Comparison of ENCODE assay signal across 15 cellular contexts in the genomic region with DNA sequence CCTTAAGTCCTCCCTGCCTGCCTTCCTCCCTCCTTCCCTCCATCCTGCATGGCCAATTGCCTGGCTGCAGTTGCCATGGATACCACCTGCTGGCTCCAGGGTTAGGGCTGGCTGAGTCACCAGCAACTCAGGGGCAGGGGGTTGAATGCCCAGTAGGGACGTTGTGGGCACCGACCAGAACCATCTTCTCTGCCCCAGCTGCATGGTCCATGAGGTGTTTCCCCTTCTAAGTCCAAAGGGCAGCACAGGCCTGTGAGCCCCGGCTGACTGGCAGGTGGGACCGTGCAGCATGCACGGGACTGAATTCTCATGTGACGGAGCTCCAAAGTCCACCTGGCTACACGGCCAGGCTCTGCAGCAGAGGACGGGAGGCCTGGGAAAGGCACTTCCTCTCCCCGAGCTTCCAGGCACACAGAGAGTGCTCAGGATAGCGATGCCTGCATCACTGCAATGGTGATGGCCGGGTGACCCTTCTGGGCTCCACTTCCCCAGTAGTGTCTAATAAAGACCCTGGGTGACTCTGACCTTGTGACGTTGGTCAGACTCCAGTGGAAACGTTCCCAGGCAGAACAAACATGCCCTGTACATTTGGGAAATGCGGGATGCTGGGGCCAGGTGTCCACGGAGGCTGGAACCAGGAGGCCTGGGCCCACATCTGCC. TPM values are rescaled to one million over a fixed set of nuclear protein-coding genes. Genes with fewer than 3 reads are reported as not detected.
DNase-seq lines count a peak whose midpoint lies in the region; ATAC-seq lines count a peak whose summit lies in the region.
"Had no signal": no experiment of that assay in that cellular context is flagged by ENCODE, and none has a peak within 500 bp of the region (broad histone marks: within the 10 kb centered on the region; RNA-seq: fewer than 3 reads in every experiment).

No MANE protein-coding gene starts in this region.

- intact Hi-C loops in right cardiac atrium (cut with DNase I) = loop anchor here in 1 of 4 donors (10.0 kb wide), 1 partner anchor 124 kb away; the partner anchor contains the start of gene FUBP3

- H3K9me3 ChIP-seq in right cardiac atrium (ENCODE audit: control insufficient read depth, low read length) = no peaks in the 10 kb centered on the region

- DNase-seq in DMS53 (lab: John Stamatoyannopoulos, UW) (peak; percentile 95), NCI-H2196 (lab: John Stamatoyannopoulos, UW; ENCODE audit: unreplicated experiment) (peak; percentile 29), right cardiac atrium (peak in 2 of 3 donors; percentile 37 to 43), renal cortical epithelial cell (ENCODE audit: low read depth) (peak; percentile 81), NCI-H1092 (lab: John Stamatoyannopoulos, UW) (no peak), NCI-H1105 (lab: John Stamatoyannopoulos, UW) (no peak)
- DNase-seq: activated B cell treated with CpG ODN at 0.5 μM for 24 hours; activated CD8-positive, alpha-beta memory T cell treated with anti-CD3 and anti-CD28 coated beads, Interleukin-2, amount 50 U/mL, for 48 hours; activated naive CD8-positive, alpha-beta T cell treated with anti-CD3 and anti-CD28 coated beads, Interleukin-2, amount 50 U/mL, for 24 hours; CD4-positive, alpha-beta memory T cell; NCI-H2029 treated with DMSO at 0.1 percent for 48 hours; stimulated activated naive CD8-positive, alpha-beta T cell treated with anti-CD3 and anti-CD28 coated beads, Interleukin-15, Interleukin-2, amounts not matched to agents 100 U/mL and 50 U/mL, for 24 hours had no signal

- peaks cover 32% of the 10 kb centered on the region for H3K4me1 ChIP-seq in right cardiac atrium (ENCODE audit: control insufficient read depth, insufficient read depth, low read length)

- peak overlapping the region; percentile 13 for H3K27ac ChIP-seq in right cardiac atrium (ENCODE audit: low read length)

- no peaks in the 10 kb centered on the region for H3K27me3 ChIP-seq in right cardiac atrium (ENCODE audit: control insufficient read depth, insufficient read depth)

- no peak overlapping the region for H3K4me3 ChIP-seq in right cardiac atrium (ENCODE audit: low read length)
- H3K4me3 ChIP-seq: SK-N-MC had no signal

- WGBS in right cardiac atrium = 75% methylated on average over 15 of the region's 15 CpGs

- ATAC-seq in right cardiac atrium (no peak), HG02678 (IDR thresholded peaks at IDR 0.05; ENCODE audit: unreplicated experiment) (no peak), GM19397 (IDR thresholded peaks at IDR 0.05; ENCODE audit: unreplicated experiment) (no peak)
- ATAC-seq: activated naive CD8-positive, alpha-beta T cell treated with anti-CD3 and anti-CD28 coated beads, Interleukin-2, amount 50 U/mL, for 24 hours; stimulated activated naive CD8-positive, alpha-beta T cell treated with anti-CD3 and anti-CD28 coated beads, Interleukin-15, Interleukin-2, amounts not matched to agents 100 U/mL and 50 U/mL, for 24 hours had no signal

RNA-seq across cellular contexts. Expression of gene ASS1, which starts 5.7 kb away (rescaled TPM):
- total RNA-seq in right cardiac atrium = 10 to 100 TPM; 37.6 to 88.3 (median 52.9) TPM
- 77.8 TPM for polyA plus RNA-seq in right cardiac atrium
- total RNA-seq in renal cortical epithelial cell = 64.6 and 82.5 TPM in 2 replicates
- total RNA-seq: CD4-positive, alpha-beta memory T cell had no signal
- polyA plus RNA-seq: CD4-positive, alpha-beta memory T cell had no signal

Comparison
In these comparisons a context has a peak if more than half of its experiments do, and no peak if none do; other contexts are left out.
1. DNase-seq: peak in DMS53 (single experiment), NCI-H2196 (single experiment), right cardiac atrium (2 of 3) and renal cortical epithelial cell (single experiment); none in NCI-H1092 (single experiment) and NCI-H1105 (single experiment).